Comparison of ENCODE assay signal across 1 cellular context in the genomic region with DNA sequence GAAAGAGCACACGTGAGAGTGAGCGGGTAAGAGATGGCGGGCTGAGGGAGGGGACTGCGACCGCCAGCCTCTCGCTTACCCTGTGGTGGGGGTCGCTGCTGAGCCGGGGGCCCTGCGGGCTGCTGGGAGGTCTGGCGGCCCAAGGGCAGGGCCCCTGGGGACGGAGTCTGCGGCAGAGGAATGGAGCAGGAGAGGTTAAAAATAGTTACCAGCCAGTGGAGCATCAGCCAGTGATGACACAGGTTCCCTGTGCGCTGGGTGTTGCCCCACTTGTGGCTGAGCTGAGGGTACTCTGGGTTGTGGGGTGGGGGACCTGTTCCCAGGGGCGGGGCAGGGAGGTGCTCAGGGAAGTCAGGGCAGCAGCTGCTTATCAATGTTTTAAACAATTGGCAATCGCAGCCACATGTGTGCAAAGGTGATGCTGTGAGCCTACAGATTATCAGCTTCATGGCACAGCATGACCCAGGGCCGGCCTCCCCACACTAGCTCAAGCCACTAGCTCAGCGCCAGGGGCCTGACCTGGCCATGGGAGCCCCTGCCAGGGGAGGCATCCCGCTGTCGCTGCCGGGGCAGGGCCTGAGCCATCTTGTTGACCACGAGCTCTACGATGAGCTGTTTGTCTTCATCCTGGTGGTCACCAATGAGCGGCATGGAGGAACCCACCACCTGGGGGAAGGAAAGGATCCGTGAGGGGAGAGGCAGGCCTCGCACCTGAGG.
TF ChIP-seq lines count a peak whose summit lies in the region.

No MANE protein-coding gene starts in this region.

TF ChIP-seq in IMR-90, 13 proteins besides CTCF, POLR2A, EP300 and RAD21 (continued from another document):
- no peak for TF ChIP-seq MXI1 (IDR thresholded peaks at IDR 0.05; ENCODE audit: borderline replicate concordance, low read depth, low read length)
- TF ChIP-seq, protein P1, sequence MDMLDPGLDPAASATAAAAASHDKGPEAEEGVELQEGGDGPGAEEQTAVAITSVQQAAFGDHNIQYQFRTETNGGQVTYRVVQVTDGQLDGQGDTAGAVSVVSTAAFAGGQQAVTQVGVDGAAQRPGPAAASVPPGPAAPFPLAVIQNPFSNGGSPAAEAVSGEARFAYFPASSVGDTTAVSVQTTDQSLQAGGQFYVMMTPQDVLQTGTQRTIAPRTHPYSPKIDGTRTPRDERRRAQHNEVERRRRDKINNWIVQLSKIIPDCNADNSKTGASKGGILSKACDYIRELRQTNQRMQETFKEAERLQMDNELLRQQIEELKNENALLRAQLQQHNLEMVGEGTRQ (IDR thresholded peaks at IDR 0.05; ENCODE audit: low read depth, low read length) = no peak
- no peak for TF ChIP-seq FOS (IDR thresholded peaks at IDR 0.05; ENCODE audit: low read depth, low read length)
- TF ChIP-seq MAFK (IDR thresholded peaks at IDR 0.05; ENCODE audit: low read depth, low read length) = no peak
- no peak for TF ChIP-seq CHD1 (IDR thresholded peaks at IDR 0.05; ENCODE audit: low read depth, low read length)
- TF ChIP-seq, protein P2, sequence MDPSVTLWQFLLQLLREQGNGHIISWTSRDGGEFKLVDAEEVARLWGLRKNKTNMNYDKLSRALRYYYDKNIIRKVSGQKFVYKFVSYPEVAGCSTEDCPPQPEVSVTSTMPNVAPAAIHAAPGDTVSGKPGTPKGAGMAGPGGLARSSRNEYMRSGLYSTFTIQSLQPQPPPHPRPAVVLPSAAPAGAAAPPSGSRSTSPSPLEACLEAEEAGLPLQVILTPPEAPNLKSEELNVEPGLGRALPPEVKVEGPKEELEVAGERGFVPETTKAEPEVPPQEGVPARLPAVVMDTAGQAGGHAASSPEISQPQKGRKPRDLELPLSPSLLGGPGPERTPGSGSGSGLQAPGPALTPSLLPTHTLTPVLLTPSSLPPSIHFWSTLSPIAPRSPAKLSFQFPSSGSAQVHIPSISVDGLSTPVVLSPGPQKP (IDR thresholded peaks at IDR 0.05; ENCODE audit: borderline replicate concordance, low read depth, low read length) = no peak
- no peak for TF ChIP-seq CEBPB (IDR thresholded peaks at IDR 0.05; ENCODE audit: low read depth, low read length)
- no peak for TF ChIP-seq MAZ (IDR thresholded peaks at IDR 0.05; ENCODE audit: borderline replicate concordance, low read depth, low read length)
- no peak for TF ChIP-seq SMC3 (IDR thresholded peaks at IDR 0.05; ENCODE audit: low read depth, low read length)
- TF ChIP-seq RCOR1 (IDR thresholded peaks at IDR 0.05; ENCODE audit: insufficient replicate concordance, low read length) = no peak
